ENCODE assay signal across 28 cellular contexts in genomic region chr1:156067262-156067661, GRCh38. TPM values are rescaled to one million over a fixed set of nuclear protein-coding genes. Genes with fewer than 3 reads are reported as not detected.
DNase-seq lines count a peak whose midpoint lies in the region; ATAC-seq and TF ChIP-seq lines count a peak whose summit lies in the region.
"Had no signal": no experiment of that assay in that cellular context is flagged by ENCODE, and none has a peak within 500 bp of the region (broad histone marks: within the 10 kb centered on the region; RNA-seq: fewer than 3 reads in every experiment).

No MANE protein-coding gene starts in this region.

- no peak overlapping the region for H3K14ac ChIP-seq in H9 (ENCODE audit: insufficient read depth, low read length)

- ATAC-seq in activated T-helper 17 cell treated with anti-CD3 and anti-CD28 coated beads, Interleukin-2, amount 50 U/mL, for 72 hours (replicated peaks) = no peak
- ATAC-seq: GM12878, GM23338, Right ventricle myocardium inferior had no signal

- no peak overlapping the region for H3K23ac ChIP-seq in H9 (ENCODE audit: insufficient read length, low read depth, low read length)

- DNase-seq in Calu3 (no peak), H9 (no peak), nephron progenitor cell (no peak), EL (no peak), NCI-H1417 (lab: John Stamatoyannopoulos, UW) (no peak)
- DNase-seq in activated naive CD4-positive, alpha-beta T cell treated with anti-CD3 and anti-CD28 coated beads for 36 hours = no peak
- DNase-seq: AML-193; CD4-positive, alpha-beta T cell; DMS53; GDM1; HCEC 1CT; Karpas-422; NCI-H1092; NCI-H1436 treated with DMSO at 0.1 percent for 48 hours; NCI-H1930; NCI-H2107; NCI-H524; NCI-H748 treated with DMSO at 0.1 percent for 48 hours; PC-9; SJCRH30 had no signal

- CTCF ChIA-PET in Calu3 (lab: Charles Lee) = interaction anchor here (1.2 to 2.3 kb wide), 2 partner anchors 59 to 64 kb away, joined by 4 to 7 read pairs; no protein-coding TSS in a partner anchor
- CTCF ChIA-PET in activated naive CD4-positive, alpha-beta T cell treated with anti-CD3 and anti-CD28 coated beads for 36 hours (lab: Charles Lee) = interaction anchor here (0.5 to 2.6 kb wide), 14 partner anchors 12 to 165 kb away, joined by 3 to 19 read pairs (median 7); partner anchors contain the start of gene KHDC4

- H2BK20ac ChIP-seq in H9 (ENCODE audit: low read depth, low read length, poor library complexity, severe bottlenecking) = no peak overlapping the region

- no peak overlapping the region for H2AK5ac ChIP-seq in H9 (ENCODE audit: insufficient read length, low read length)

- no peaks in the 10 kb centered on the region for H3K23me2 ChIP-seq in H9 (ENCODE audit: insufficient read length, low read depth, low read length, poor library complexity, severe bottlenecking)

- no peaks in the 10 kb centered on the region for H3K9me3 Mint-ChIP-seq in Calu3 (ENCODE audit: low read depth, unreplicated experiment)
- no peaks in the 10 kb centered on the region for H3K9me3 Mint-ChIP-seq in H9
- no peaks in the 10 kb centered on the region for H3K9me3 Mint-ChIP-seq in activated T-helper 17 cell treated with anti-CD3 and anti-CD28 coated beads, Interleukin-2, amount 50 U/mL, for 72 hours
- no peaks in the 10 kb centered on the region for H3K9me3 Mint-ChIP-seq in nephron progenitor cell
- H3K9me3 Mint-ChIP-seq in activated naive CD4-positive, alpha-beta T cell treated with anti-CD3 and anti-CD28 coated beads for 36 hours = no peaks in the 10 kb centered on the region
- H3K9me3 Mint-ChIP-seq: CD4-positive, alpha-beta T cell; GM23338; IgD-negative memory B cell had no signal

- H3K27ac ChIP-seq in H9 (ENCODE audit: insufficient read length, low read depth, low read length) = no peak overlapping the region
- H3K27ac ChIP-seq: BLaER1 treated with 17β-estradiol and CSF1 and Interleukin-3, amounts not matched to agents 10 nM and 100 nM; PC-9; SJCRH30 had no signal

- no peak overlapping the region for H4K8ac ChIP-seq in H9 (replicated peaks; ENCODE audit: insufficient read length, low read depth, low read length)

- H2BK120ac ChIP-seq in H9 (ENCODE audit: low read depth, low read length, poor library complexity, severe bottlenecking) = no peak overlapping the region

- H3K4me1 Mint-ChIP-seq in Calu3 (ENCODE audit: low read depth, unreplicated experiment) (peaks cover 28% of the 10 kb centered on the region), H9 (peaks cover 39 to 59% of the 10 kb centered on the region in 2 experiments), nephron progenitor cell (peaks cover 55% of the 10 kb centered on the region)
- peaks cover 8% of the 10 kb centered on the region for H3K4me1 Mint-ChIP-seq in activated T-helper 17 cell treated with anti-CD3 and anti-CD28 coated beads, Interleukin-2, amount 50 U/mL, for 72 hours
- peaks cover 12% of the 10 kb centered on the region for H3K4me1 Mint-ChIP-seq in activated naive CD4-positive, alpha-beta T cell treated with anti-CD3 and anti-CD28 coated beads for 36 hours (ENCODE audit: low read depth)

- H4K5ac ChIP-seq in H9 (ENCODE audit: insufficient read length, low read depth, low read length) = no peak overlapping the region

- no peak overlapping the region for H3T11ph ChIP-seq in H9 (ENCODE audit: low read length)

- no peak overlapping the region for H4K91ac ChIP-seq in H9 (ENCODE audit: insufficient read length, low read depth, low read length)

- no peak overlapping the region for H2BK15ac ChIP-seq in H9 (ENCODE audit: low read depth, low read length)

- no peaks in the 10 kb centered on the region for H3K27me3 ChIP-seq in H9 (ENCODE audit: insufficient read depth, low read length)
- H3K27me3 ChIP-seq: BLaER1 treated with 17β-estradiol and CSF1 and Interleukin-3, amounts not matched to agents 10 nM and 100 nM; SJCRH30 had no signal

- no peak overlapping the region for H2AFZ ChIP-seq in H9 (ENCODE audit: low read length)
- H2AFZ ChIP-seq: GM23338, PC-9 had no signal

- no CpG with 5 or more reads among the region's 2 CpGs for WGBS in H9 (ENCODE audit: extremely low coverage, insufficient read length, low lambda C conversion rate)

- no peak overlapping the region for H3K9ac ChIP-seq in H9 (ENCODE audit: extremely low read depth, insufficient read length, low read length)

- H3K27me3 Mint-ChIP-seq in Calu3 (ENCODE audit: unreplicated experiment) (no peaks in the 10 kb centered on the region), H9 (ENCODE audit: low read depth) (no peaks in the 10 kb centered on the region; the same call in none of the 2 replicates), nephron progenitor cell (ENCODE audit: low read depth, poor library complexity) (peaks cover 1% of the 10 kb centered on the region)
- H3K27me3 Mint-ChIP-seq in activated T-helper 17 cell treated with anti-CD3 and anti-CD28 coated beads, Interleukin-2, amount 50 U/mL, for 72 hours = no peaks in the 10 kb centered on the region
- H3K27me3 Mint-ChIP-seq in activated naive CD4-positive, alpha-beta T cell treated with anti-CD3 and anti-CD28 coated beads for 36 hours (ENCODE audit: low read depth) = no peaks in the 10 kb centered on the region
- H3K27me3 Mint-ChIP-seq: CD4-positive, alpha-beta T cell had no signal

- H3K9me3 ChIP-seq in H9 (ENCODE audit: control insufficient read depth, low read depth, low read length) = no peaks in the 10 kb centered on the region
- H3K9me3 ChIP-seq: BLaER1 treated with 17β-estradiol and CSF1 and Interleukin-3, amounts not matched to agents 10 nM and 100 nM; SJCRH30 had no signal

- no peak overlapping the region for H3K56ac ChIP-seq in H9 (ENCODE audit: insufficient read length, low read depth, low read length)

- TF ChIP-seq CTCF in Calu3 (IDR thresholded peaks at IDR 0.05; ENCODE audit: unreplicated experiment) (no peak), H9 (conservative IDR thresholded peaks at IDR 0.05) (no peak), nephron progenitor cell (IDR thresholded peaks at IDR 0.05) (no peak)

- H3K27ac Mint-ChIP-seq in Calu3 (ENCODE audit: unreplicated experiment) (peak overlapping the region; percentile 42), H9 (0 out of 7 replicates have a peak overlapping the region, but pooled peaks of 2 of the 3 experiments have one; percentile 3 to 16), nephron progenitor cell (peak overlapping the region; percentile 82)
- H3K27ac Mint-ChIP-seq in activated T-helper 17 cell treated with anti-CD3 and anti-CD28 coated beads, Interleukin-2, amount 50 U/mL, for 72 hours = peak overlapping the region; percentile 2
- no peak overlapping the region for H3K27ac Mint-ChIP-seq in activated naive CD4-positive, alpha-beta T cell treated with anti-CD3 and anti-CD28 coated beads for 36 hours
- H3K27ac Mint-ChIP-seq: CD4-positive, alpha-beta T cell; GM23338; IgD-negative memory B cell had no signal

- H3K36me3 Mint-ChIP-seq in Calu3 (ENCODE audit: insufficient read depth, unreplicated experiment) (peaks cover 74% of the 10 kb centered on the region), H9 (ENCODE audit: insufficient read depth in 1 of 3, low read depth in 3 of 3) (peaks cover 4 to 27% (median 24%) of the 10 kb centered on the region in 3 experiments; a peak in 6 of 7 replicates), nephron progenitor cell (ENCODE audit: low read depth) (peaks cover 10% of the 10 kb centered on the region)
- no peaks in the 10 kb centered on the region for H3K36me3 Mint-ChIP-seq in activated T-helper 17 cell treated with anti-CD3 and anti-CD28 coated beads, Interleukin-2, amount 50 U/mL, for 72 hours (ENCODE audit: low read depth)
- no peaks in the 10 kb centered on the region for H3K36me3 Mint-ChIP-seq in activated naive CD4-positive, alpha-beta T cell treated with anti-CD3 and anti-CD28 coated beads for 36 hours (ENCODE audit: low read depth)
- H3K36me3 Mint-ChIP-seq: IgD-negative memory B cell had no signal

- no peak overlapping the region for H2BK12ac ChIP-seq in H9 (ENCODE audit: insufficient read length, low read depth, low read length)

- intact Hi-C loops in Calu3 (cut with micrococcal nuclease; ENCODE audit: unreplicated experiment) = loop anchor here (5.0 kb wide), 1 partner anchor 125 kb away; the partner anchor contains the start of gene RXFP4
- intact Hi-C loops in activated naive CD4-positive, alpha-beta T cell treated with anti-CD3 and anti-CD28 coated beads for 36 hours (cut with micrococcal nuclease) = no loop called here

- no peak overlapping the region for H3K4me3 Mint-ChIP-seq in Calu3 (ENCODE audit: low read depth, unreplicated experiment)
- H3K4me3 Mint-ChIP-seq in H9 = no peak overlapping the region
- no peak overlapping the region for H3K4me3 Mint-ChIP-seq in activated T-helper 17 cell treated with anti-CD3 and anti-CD28 coated beads, Interleukin-2, amount 50 U/mL, for 72 hours
- H3K4me3 Mint-ChIP-seq in nephron progenitor cell = no peak overlapping the region
- H3K4me3 Mint-ChIP-seq in activated naive CD4-positive, alpha-beta T cell treated with anti-CD3 and anti-CD28 coated beads for 36 hours = no peak overlapping the region
- H3K4me3 Mint-ChIP-seq: CD4-positive, alpha-beta T cell; GM23338; IgD-negative memory B cell had no signal

- no peak overlapping the region for H3K18ac ChIP-seq in H9 (ENCODE audit: insufficient read length, low read depth, low read length)

- no peak overlapping the region for H2BK5ac ChIP-seq in H9 (ENCODE audit: insufficient read length, low read length)

- no peaks in the 10 kb centered on the region for H3K79me1 ChIP-seq in H9 (ENCODE audit: insufficient read depth, low read depth, low read length, poor library complexity, severe bottlenecking)

- H3K79me2 ChIP-seq in H9 (ENCODE audit: insufficient read depth, low read length) = no peaks in the 10 kb centered on the region

- no peak overlapping the region for H3K4me2 ChIP-seq in H9 (ENCODE audit: insufficient read depth, insufficient read length, low read length)
- H3K4me2 ChIP-seq: GM23338, PC-9 had no signal

- no peaks in the 10 kb centered on the region for H4K20me1 ChIP-seq in H9 (ENCODE audit: control insufficient read depth, insufficient read depth, insufficient read length)

- H3K4me1 ChIP-seq in H9 (ENCODE audit: insufficient read depth, low read length) = peaks cover under 1% of the 10 kb centered on the region; the same call in 1 of the 2 replicates

- no TSS peak for BruUV-seq in Calu3 (replicated peaks; lab: Mats Ljungman, UMichigan)

- H3K4ac ChIP-seq in H9 (ENCODE audit: low read depth, low read length) = no peak overlapping the region

RNA-seq across cellular contexts. Expression of gene RAB25, which starts 6.3 kb away (rescaled TPM):
- 182 and 189 TPM in 2 replicates for total RNA-seq in Calu3 (2022)
- total RNA-seq in H9 (2021) = 42.8 and 43.1 TPM in 2 replicates
- 1 to 10 TPM in 1 of 2 donors, under 1 TPM in 1; 0.43 to 1.2 TPM for total RNA-seq in activated T-helper 17 cell treated with anti-CD3 and anti-CD28 coated beads, Interleukin-2, amount 50 U/mL, for 72 hours
- 1 to 10 TPM; 1.3 TPM for total RNA-seq in activated naive CD4-positive, alpha-beta T cell treated with anti-CD3 and anti-CD28 coated beads for 36 hours
- total RNA-seq: Daoy, Right ventricle myocardium inferior, RPMI7951, SJCRH30 had no signal

RNA-seq across cellular contexts. Expression of gene LAMTOR2, which starts 12.7 kb away (rescaled TPM):
- total RNA-seq in Calu3 (2022) (69.8 and 69.9 TPM in 2 replicates), H9 (2021) (50.6 and 55.0 TPM in 2 replicates)
- 10 to 100 TPM; 39.9 to 55.6 TPM for total RNA-seq in activated T-helper 17 cell treated with anti-CD3 and anti-CD28 coated beads, Interleukin-2, amount 50 U/mL, for 72 hours
- 10 to 100 TPM; 54.9 to 55.9 TPM for total RNA-seq in activated naive CD4-positive, alpha-beta T cell treated with anti-CD3 and anti-CD28 coated beads for 36 hours

RNA-seq across cellular contexts. Expression of gene UBQLN4, which starts 13.7 kb away (rescaled TPM):
- total RNA-seq in Calu3 (2022) = 60.0 and 77.3 TPM in 2 replicates
- 45.6 and 49.4 TPM in 2 replicates for total RNA-seq in H9 (2021)
- total RNA-seq in activated T-helper 17 cell treated with anti-CD3 and anti-CD28 coated beads, Interleukin-2, amount 50 U/mL, for 72 hours = 10 to 100 TPM; 31.9 to 36.7 TPM
- total RNA-seq in activated naive CD4-positive, alpha-beta T cell treated with anti-CD3 and anti-CD28 coated beads for 36 hours = 10 to 100 TPM; 27.1 to 27.4 TPM

RNA-seq across cellular contexts. Expression of gene MEX3A, which starts 15.0 kb away (rescaled TPM):
- total RNA-seq in Calu3 (2022) (3.3 and 5.0 TPM in 2 replicates), H9 (2021) (64.6 and 68.0 TPM in 2 replicates)
- under 1 TPM; 0.15 to 0.21 TPM for total RNA-seq in activated T-helper 17 cell treated with anti-CD3 and anti-CD28 coated beads, Interleukin-2, amount 50 U/mL, for 72 hours
- under 1 TPM; 0.22 to 0.36 TPM for total RNA-seq in activated naive CD4-positive, alpha-beta T cell treated with anti-CD3 and anti-CD28 coated beads for 36 hours

RNA-seq across cellular contexts. Expression of gene SSR2, which starts 46.5 kb away (rescaled TPM):
- 215 and 246 TPM in 2 replicates for total RNA-seq in Calu3 (2022)
- total RNA-seq in H9 (2021) = 170 and 172 TPM in 2 replicates
- total RNA-seq in activated T-helper 17 cell treated with anti-CD3 and anti-CD28 coated beads, Interleukin-2, amount 50 U/mL, for 72 hours = 100 to 1,000 TPM; 194 to 208 TPM
- total RNA-seq in activated naive CD4-positive, alpha-beta T cell treated with anti-CD3 and anti-CD28 coated beads for 36 hours = 100 to 1,000 TPM; 141 to 142 TPM

Comparison
In these comparisons a context has a peak if more than half of its experiments do, and no peak if none do; other contexts are left out.
1. RNA of gene RAB25, which starts 6.3 kb away (total RNA-seq): 182 to 189 TPM in Calu3 and 42.8 to 43.1 TPM in H9; 1.3 TPM in activated naive CD4-positive, alpha-beta T cell treated with anti-CD3 and anti-CD28 coated beads for 36 hours and 0.43 to 1.2 TPM in activated T-helper 17 cell treated with anti-CD3 and anti-CD28 coated beads, Interleukin-2, amount 50 U/mL, for 72 hours; every median in the first group is over 10 times any median in the second.